Comparison of ENCODE assay signal across 1 cellular context in the genomic region with DNA sequence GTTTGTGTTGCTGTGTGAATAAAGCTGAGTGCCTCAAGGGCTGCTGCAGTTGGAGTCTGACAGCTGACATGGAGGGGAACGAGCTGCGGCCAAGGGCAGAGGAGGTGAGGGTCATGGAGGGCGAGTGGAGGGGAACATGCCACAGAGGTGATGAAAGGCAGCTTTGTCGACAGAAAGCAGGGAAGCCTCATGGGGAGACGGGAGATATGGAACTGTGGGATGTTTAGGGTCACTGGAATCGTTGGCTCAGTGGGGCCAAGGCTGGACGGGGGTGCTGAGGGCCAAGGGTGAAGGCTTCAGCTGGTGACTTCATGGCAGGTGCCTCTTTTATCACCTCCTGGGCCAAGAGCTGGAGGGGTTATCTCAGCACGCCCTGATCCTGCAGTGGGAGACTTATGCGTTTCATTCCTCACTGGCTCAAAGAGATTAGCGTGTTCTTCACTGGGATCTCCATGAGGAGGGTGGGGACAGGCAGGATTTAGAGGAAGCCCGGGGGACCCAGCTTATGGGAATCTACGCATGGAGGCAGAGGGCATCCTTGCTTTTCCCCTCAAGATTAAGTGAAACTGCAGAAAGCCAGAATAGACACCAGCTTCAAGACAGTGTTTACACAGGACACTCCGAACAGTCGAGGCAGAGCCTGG.
TF ChIP-seq lines count a peak whose summit lies in the region.

No MANE protein-coding gene starts in this region.

TF ChIP-seq in H1, 55 proteins besides CTCF, POLR2A, EP300 and RAD21:
- no peak for TF ChIP-seq YY1 (IDR thresholded peaks at IDR 0.05; ENCODE audit: low read depth, low read length)
- no peak for TF ChIP-seq BACH1 (IDR thresholded peaks at IDR 0.05; ENCODE audit: low read length)
- no peak for TF ChIP-seq CHD2 (IDR thresholded peaks at IDR 0.05; ENCODE audit: low read length)
- no peak for TF ChIP-seq GABPA (IDR thresholded peaks at IDR 0.05; ENCODE audit: borderline replicate concordance, insufficient read depth, low read length)
- TF ChIP-seq NRF1 (IDR thresholded peaks at IDR 0.05; ENCODE audit: low read depth, low read length): no peak
